In genomic region chr9:86983260-86984255, GRCh38 we compare ENCODE assay signal across 13 cellular contexts.
DNase-seq lines count a peak whose midpoint lies in the region; ATAC-seq and TF ChIP-seq lines count a peak whose summit lies in the region.
"Had no signal": no experiment of that assay in that cellular context is flagged by ENCODE, and none has a peak within 500 bp of the region (broad histone marks: within the 10 kb centered on the region; RNA-seq: fewer than 3 reads in every experiment).

No MANE protein-coding gene starts in this region.

- peak overlapping the region; percentile 83 to 96 (median 94) for H3K27ac Mint-ChIP-seq in nephron
- no peak overlapping the region for H3K27ac Mint-ChIP-seq in activated naive CD8-positive, alpha-beta T cell treated with anti-CD3 and anti-CD28 coated beads, Interleukin-2, amount 50 U/mL, for 24 hours
- H3K27ac Mint-ChIP-seq: activated naive CD8-positive, alpha-beta T cell; memory B cell had no signal

- H3K36me3 Mint-ChIP-seq in nephron (ENCODE audit: low read depth), result peaks cover 4% of the 10 kb centered on the region
- H3K36me3 Mint-ChIP-seq in activated naive CD8-positive, alpha-beta T cell treated with anti-CD3 and anti-CD28 coated beads, Interleukin-2, amount 50 U/mL, for 24 hours (ENCODE audit: low read depth), result no peaks in the 10 kb centered on the region
- H3K36me3 Mint-ChIP-seq: activated naive CD8-positive, alpha-beta T cell; memory B cell had no signal

- no peak for TF ChIP-seq CTCF in epithelial cell of esophagus (IDR thresholded peaks at IDR 0.05; ENCODE audit: insufficient read depth, low read depth, low read length, missing control alignments)
- no peak for TF ChIP-seq CTCF in nephron (IDR thresholded peaks at IDR 0.05; ENCODE audit: unreplicated experiment in 3 of 3)

- H3K4me3 Mint-ChIP-seq in nephron, result peak overlapping the region in 1 of 3 experiments; percentile 8
- H3K4me3 Mint-ChIP-seq in activated naive CD8-positive, alpha-beta T cell treated with anti-CD3 and anti-CD28 coated beads, Interleukin-2, amount 50 U/mL, for 24 hours, result no peak overlapping the region
- H3K4me3 Mint-ChIP-seq: activated naive CD8-positive, alpha-beta T cell; memory B cell had no signal

- peaks cover 3% of the 10 kb centered on the region for H3K9me3 Mint-ChIP-seq in nephron
- no peaks in the 10 kb centered on the region for H3K9me3 Mint-ChIP-seq in activated naive CD8-positive, alpha-beta T cell treated with anti-CD3 and anti-CD28 coated beads, Interleukin-2, amount 50 U/mL, for 24 hours

- no peak overlapping the region for H3K4me3 ChIP-seq in epithelial cell of esophagus (ENCODE audit: low read length)

- ATAC-seq in GM19467 (IDR thresholded peaks at IDR 0.05; ENCODE audit: unreplicated experiment), result no peak
- ATAC-seq in activated naive CD8-positive, alpha-beta T cell treated with anti-CD3 and anti-CD28 coated beads, Interleukin-2, amount 50 U/mL, for 24 hours, result no peak
- no peak for ATAC-seq in HG03139 (IDR thresholded peaks at IDR 0.05; ENCODE audit: unreplicated experiment)

- no peaks in the 10 kb centered on the region for H3K27me3 Mint-ChIP-seq in nephron (ENCODE audit: low read depth)
- H3K27me3 Mint-ChIP-seq in activated naive CD8-positive, alpha-beta T cell treated with anti-CD3 and anti-CD28 coated beads, Interleukin-2, amount 50 U/mL, for 24 hours, result peaks cover 7% of the 10 kb centered on the region

- peaks cover 69% of the 10 kb centered on the region for H3K4me1 Mint-ChIP-seq in nephron
- no peaks in the 10 kb centered on the region for H3K4me1 Mint-ChIP-seq in activated naive CD8-positive, alpha-beta T cell treated with anti-CD3 and anti-CD28 coated beads, Interleukin-2, amount 50 U/mL, for 24 hours
- H3K4me1 Mint-ChIP-seq: memory B cell had no signal

- DNase-seq in DMS 273 (lab: John Stamatoyannopoulos, UW; ENCODE audit: unreplicated experiment), result peak; percentile 20
- DNase-seq in DMS 273 treated with DMSO at 0.1 percent for 48 hours (lab: John Stamatoyannopoulos, UW), result no peak
- DNase-seq in epithelial cell of esophagus (ENCODE audit: low read depth), result peak; percentile 98
- no peak for DNase-seq in activated naive CD8-positive, alpha-beta T cell treated with anti-CD3 and anti-CD28 coated beads, Interleukin-2, amount 50 U/mL, for 24 hours
- no peak for DNase-seq in OCI-M1 (lab: John Stamatoyannopoulos, UW)
- DNase-seq: activated CD4-positive, alpha-beta T cell treated with anti-CD3 and anti-CD28 coated beads for 48 hours; NCI-H1694 treated with DMSO at 0.1 percent for 48 hours; stimulated activated naive CD4-positive, alpha-beta T cell treated with Interleukin-2 at 50 U/mL for 16 hours had no signal

Comparison
In these comparisons a context has a peak if more than half of its experiments do, and no peak if none do; other contexts are left out.
1. DNase-seq: peak in DMS 273 (single experiment) and epithelial cell of esophagus (single experiment); none in DMS 273 treated with DMSO at 0.1 percent for 48 hours (single experiment), activated naive CD8-positive, alpha-beta T cell treated with anti-CD3 and anti-CD28 coated beads, Interleukin-2, amount 50 U/mL, for 24 hours (single experiment) and OCI-M1 (single experiment).